In the genomic region with DNA sequence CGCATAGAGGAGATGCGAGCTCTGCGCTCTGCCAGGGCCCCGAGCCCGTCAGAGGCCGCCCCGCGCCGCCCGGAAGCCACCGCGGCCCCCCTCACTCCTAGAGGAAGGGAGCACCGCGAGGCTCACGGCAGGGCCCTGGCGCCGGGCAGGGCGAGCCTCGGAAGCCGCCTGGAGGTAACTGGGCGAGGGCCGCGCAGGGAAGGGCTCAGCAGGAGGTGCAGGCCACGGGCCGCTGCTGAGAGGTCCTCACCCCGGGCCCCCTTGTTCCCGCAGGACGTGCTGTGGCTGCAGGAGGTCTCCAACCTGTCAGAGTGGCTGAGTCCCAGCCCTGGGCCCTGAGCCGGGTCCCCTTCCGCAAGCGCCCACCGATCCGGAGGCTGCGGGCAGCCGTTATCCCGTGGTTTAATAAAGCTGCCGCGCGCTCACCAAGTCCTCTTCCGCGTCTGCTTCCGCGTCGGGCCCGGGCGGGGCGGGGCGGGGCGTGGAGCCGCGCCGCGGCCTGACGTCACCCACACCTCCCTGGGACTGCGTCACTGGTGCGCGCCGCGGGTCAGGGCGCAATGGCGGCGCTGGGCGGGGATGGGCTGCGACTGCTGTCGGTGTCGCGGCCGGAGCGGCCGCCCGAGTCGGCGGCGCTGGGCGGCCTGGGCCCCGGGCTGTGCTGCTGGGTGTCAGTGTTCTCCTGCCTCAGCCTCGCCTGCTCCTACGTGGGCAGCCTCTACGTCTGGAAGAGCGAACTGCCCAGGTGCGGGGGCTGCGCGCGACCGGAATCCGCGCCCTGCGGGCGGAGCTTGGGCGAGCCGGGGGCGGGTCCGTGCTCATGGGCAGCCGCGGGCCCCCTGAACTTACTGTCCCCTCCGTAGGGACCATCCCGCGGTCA, we compare ENCODE assay signal across 8 cellular contexts. TPM values are rescaled to one million over a fixed set of nuclear protein-coding genes. Genes with fewer than 3 reads are reported as not detected.
A peak's percentile ranks its signal among the peaks of the same experiment; 100 is the strongest.
DNase-seq lines count a peak whose midpoint lies in the region; ATAC-seq and TF ChIP-seq lines count a peak whose summit lies in the region.

RCE1 (plus strand) TSS at position 546 of the 880 bp plus-strand sequence; CDS start at position 561, 15 bp downstream.

- CTCF ChIA-PET in activated CD4-positive, alpha-beta memory T cell treated with anti-CD3 and anti-CD28 coated beads for 36 hours (lab: Charles Lee) = interaction anchor here (0.6 to 2.1 kb wide), 13 partner anchors 9 to 179 kb away, joined by 3 to 11 read pairs (median 4); partner anchors contain the start of gene SYT12

- DNase-seq in GM19240 (ENCODE audit: insufficient read length, low spot score) (peak; percentile 88), NCI-H526 treated with DMSO at 0.1 percent for 48 hours (lab: John Stamatoyannopoulos, UW) (peak; percentile 75), lower lobe of right lung (peak; percentile 93)
- peak; percentile 94 for DNase-seq in activated CD4-positive, alpha-beta memory T cell treated with anti-CD3 and anti-CD28 coated beads for 36 hours
- peak; percentile 78 to 85 (median 84) for DNase-seq in stimulated activated CD4-positive, alpha-beta T cell treated with anti-CD3 and anti-CD28 coated beads, TNF-alpha, amount 100 ng/mL, for 24 hours (ENCODE audit: low read depth in 3 of 3)

- peak within 1 kb of the TSS; percentile 94 to 99 (median 97) for H3K4me2 ChIP-seq in BLaER1 treated with 17β-estradiol and CSF1 and Interleukin-3, amounts not matched to agents 10 nM and 100 nM

- peak within 1 kb of the TSS; percentile 97 for H3K4me3 Mint-ChIP-seq in activated CD4-positive, alpha-beta memory T cell treated with anti-CD3 and anti-CD28 coated beads for 36 hours

- peak within 1 kb of the TSS; percentile 84 to 98 (median 96) for H3K4me3 ChIP-seq in BLaER1 treated with 17β-estradiol and CSF1 and Interleukin-3, amounts not matched to agents 10 nM and 100 nM
- H3K4me3 ChIP-seq in duodenal mucosa (ENCODE audit: low read depth in 1 of 2, low read length in 2 of 2) (peak within 1 kb of the TSS; percentile 95 to 99), lower lobe of right lung (peak within 1 kb of the TSS; percentile 98)

- POLR2A ChIA-PET in activated CD4-positive, alpha-beta memory T cell treated with anti-CD3 and anti-CD28 coated beads for 36 hours (lab: Charles Lee) = interaction anchor here (0.6 to 4.4 kb wide), 17 partner anchors 9 to 476 kb away, joined by 3 to 59 read pairs (median 3); partner anchors contain the start of genes PC, RBM14, RBM4 and RBM4B

- intact Hi-C loops in activated CD4-positive, alpha-beta memory T cell treated with anti-CD3 and anti-CD28 coated beads for 36 hours (cut with micrococcal nuclease) = loop anchor here (1.0 to 5.0 kb wide), 6 partner anchors 13 to 498 kb away; partner anchors contain the start of genes ACTN3, BRMS1, PC and RBM14
- intact Hi-C loops in lower lobe of right lung (cut with DNase I) = no loop called here

- peaks cover 44 to 75% (median 50%) of the 10 kb centered on the region in 11 experiments for H3K36me3 ChIP-seq in BLaER1 treated with 17β-estradiol and CSF1 and Interleukin-3, amounts not matched to agents 10 nM and 100 nM
- H3K36me3 ChIP-seq in duodenal mucosa (ENCODE audit: control insufficient read depth in 1 of 2, insufficient read depth in 2 of 2, low read length in 2 of 2) (peaks cover 11 to 34% of the 10 kb centered on the region in 2 donors), lower lobe of right lung (peaks cover 53% of the 10 kb centered on the region)

- H3K9me3 ChIP-seq in BLaER1 treated with 17β-estradiol and CSF1 and Interleukin-3, amounts not matched to agents 10 nM and 100 nM (replicated peaks in 1 of 11) = no peaks in the 10 kb centered on the region
- H3K9me3 ChIP-seq in duodenal mucosa (ENCODE audit: control insufficient read depth in 1 of 2, low read length in 2 of 2) = no peaks in the 10 kb centered on the region
- no peaks in the 10 kb centered on the region for H3K9me3 ChIP-seq in lower lobe of right lung

- peak; percentile 76 for ATAC-seq in HG03460 (IDR thresholded peaks at IDR 0.05; ENCODE audit: unreplicated experiment)
- ATAC-seq in lower lobe of right lung = peak; percentile 98

- H3K36me3 Mint-ChIP-seq in activated CD4-positive, alpha-beta memory T cell treated with anti-CD3 and anti-CD28 coated beads for 36 hours = peaks cover 33% of the 10 kb centered on the region

- H3K27ac ChIP-seq in BLaER1 treated with 17β-estradiol and CSF1 and Interleukin-3, amounts not matched to agents 10 nM and 100 nM = peak within 1 kb of the TSS; percentile 96 to 100 (median 99)
- H3K27ac ChIP-seq in duodenal mucosa (ENCODE audit: low read depth, low read length) (peak within 1 kb of the TSS; percentile 97), lower lobe of right lung (peak within 1 kb of the TSS; percentile 100)

- no peaks in the 10 kb centered on the region for H3K9me3 Mint-ChIP-seq in activated CD4-positive, alpha-beta memory T cell treated with anti-CD3 and anti-CD28 coated beads for 36 hours

- no peak for TF ChIP-seq CTCF in lower lobe of right lung (IDR thresholded peaks at IDR 0.05)

- peak within 1 kb of the TSS; percentile 95 to 100 (median 99) for H3K9ac ChIP-seq in BLaER1 treated with 17β-estradiol and CSF1 and Interleukin-3, amounts not matched to agents 10 nM and 100 nM
- H3K9ac ChIP-seq in duodenal mucosa (ENCODE audit: low read depth in 1 of 2, low read length in 2 of 2) = peak within 1 kb of the TSS; percentile 92 to 96

- peaks cover 33 to 72% (median 58%) of the 10 kb centered on the region in 10 experiments for H3K4me1 ChIP-seq in BLaER1 treated with 17β-estradiol and CSF1 and Interleukin-3, amounts not matched to agents 10 nM and 100 nM
- H3K4me1 ChIP-seq in duodenal mucosa (ENCODE audit: control insufficient read depth in 1 of 2, insufficient read depth in 2 of 2, low read length in 2 of 2) (peaks cover 23 to 28% of the 10 kb centered on the region in 2 donors), lower lobe of right lung (peaks cover 38% of the 10 kb centered on the region)

- H3K27ac Mint-ChIP-seq in activated CD4-positive, alpha-beta memory T cell treated with anti-CD3 and anti-CD28 coated beads for 36 hours = peak within 1 kb of the TSS; percentile 93

- H3K27me3 ChIP-seq in BLaER1 treated with 17β-estradiol and CSF1 and Interleukin-3, amounts not matched to agents 10 nM and 100 nM = no peaks in the 10 kb centered on the region
- no peaks in the 10 kb centered on the region for H3K27me3 ChIP-seq in duodenal mucosa (ENCODE audit: control insufficient read depth in 1 of 2, insufficient read depth in 2 of 2, low read length in 2 of 2)
- no peaks in the 10 kb centered on the region for H3K27me3 ChIP-seq in lower lobe of right lung (ENCODE audit: low read depth)

- peaks cover 49% of the 10 kb centered on the region for H3K4me1 Mint-ChIP-seq in activated CD4-positive, alpha-beta memory T cell treated with anti-CD3 and anti-CD28 coated beads for 36 hours (ENCODE audit: low read depth)

- peaks cover 31 to 76% (median 51%) of the 10 kb centered on the region in 11 experiments; a peak in 20 of 22 replicates for H4K20me1 ChIP-seq in BLaER1 treated with 17β-estradiol and CSF1 and Interleukin-3, amounts not matched to agents 10 nM and 100 nM

- no peaks in the 10 kb centered on the region for H3K27me3 Mint-ChIP-seq in activated CD4-positive, alpha-beta memory T cell treated with anti-CD3 and anti-CD28 coated beads for 36 hours

RNA-seq across cellular contexts. Expression of gene RCE1, which starts in this region (rescaled TPM):
- total RNA-seq in activated CD4-positive, alpha-beta memory T cell treated with anti-CD3 and anti-CD28 coated beads for 36 hours = 10 to 100 TPM; 22.5 to 24.4 TPM
- total RNA-seq in lower lobe of right lung = 18.9 TPM

Comparison
In these comparisons a context has a peak if more than half of its experiments do, and no peak if none do; other contexts are left out.
1. Peak in every context shown above with its lines: DNase-seq, ATAC-seq, H3K4me3 ChIP-seq and H3K27ac ChIP-seq.